Comparison of ENCODE assay signal across 14 cellular contexts in the genomic region with DNA sequence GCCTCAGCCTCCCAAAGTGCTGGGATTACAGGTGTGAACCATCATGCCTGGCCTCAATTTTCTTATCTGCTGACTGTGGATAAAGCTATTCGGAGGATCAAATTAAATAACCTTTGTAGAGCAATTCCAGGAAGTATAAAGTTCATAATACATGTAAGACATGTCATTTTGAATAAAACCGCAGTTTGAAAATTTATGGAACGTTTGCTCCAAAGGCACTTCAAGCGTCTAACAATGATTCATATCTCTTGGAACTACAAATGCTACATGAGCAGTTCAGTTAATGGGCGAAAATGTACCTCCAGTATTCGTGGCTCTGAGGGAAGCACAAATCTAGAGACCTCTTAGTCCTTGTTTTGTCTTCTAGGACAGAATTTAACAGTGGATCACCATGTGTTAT.
DNase-seq lines count a peak whose midpoint lies in the region; ATAC-seq and TF ChIP-seq lines count a peak whose summit lies in the region.
"Had no signal": no experiment of that assay in that cellular context is flagged by ENCODE, and none has a peak within 500 bp of the region (broad histone marks: within the 10 kb centered on the region; RNA-seq: fewer than 3 reads in every experiment).

No MANE protein-coding gene starts in this region.

- H3K27me3 Mint-ChIP-seq in WTC11 (ENCODE audit: low read depth) = no peaks in the 10 kb centered on the region
- peaks cover 8% of the 10 kb centered on the region for H3K27me3 Mint-ChIP-seq in nephron (ENCODE audit: low read depth)
- H3K27me3 Mint-ChIP-seq: B cell; CD4-positive, alpha-beta T cell had no signal

- H3K27ac Mint-ChIP-seq in WTC11 (peak overlapping the region; percentile 37; the same call in 1 of the 2 replicates), nephron (peak overlapping the region in 2 of 3 experiments; percentile 41 to 48)
- H3K27ac Mint-ChIP-seq: B cell; CD4-positive, alpha-beta T cell; CD8-positive, alpha-beta T cell had no signal

- H3K9me3 Mint-ChIP-seq in WTC11 = peaks cover 18% of the 10 kb centered on the region
- peaks cover 11% of the 10 kb centered on the region for H3K9me3 Mint-ChIP-seq in nephron

- ATAC-seq in WTC11 (no peak), GM18505 (IDR thresholded peaks at IDR 0.05; ENCODE audit: unreplicated experiment) (no peak)
- ATAC-seq: A549; CD8-positive, alpha-beta T cell had no signal

- H3K4me3 Mint-ChIP-seq in WTC11 (no peak overlapping the region), nephron (no peak overlapping the region)
- H3K4me3 Mint-ChIP-seq: B cell; CD4-positive, alpha-beta T cell; CD8-positive, alpha-beta T cell had no signal

- peaks cover 9% of the 10 kb centered on the region; the same call in 1 of the 2 replicates for H3K36me3 Mint-ChIP-seq in WTC11
- H3K36me3 Mint-ChIP-seq in nephron (ENCODE audit: low read depth) = no peaks in the 10 kb centered on the region
- H3K36me3 Mint-ChIP-seq: CD8-positive, alpha-beta T cell had no signal

- H3K4me1 Mint-ChIP-seq in WTC11 (peaks cover 55% of the 10 kb centered on the region), nephron (peaks cover 25% of the 10 kb centered on the region)
- H3K4me1 Mint-ChIP-seq: B cell had no signal

- CTCF ChIA-PET in WTC11 (lab: Charles Lee) = no interaction called here

- POLR2A ChIA-PET in WTC11 (lab: Charles Lee) = no interaction called here

- TF ChIP-seq CTCF in WTC11 (IDR thresholded peaks at IDR 0.05) (no peak), nephron (IDR thresholded peaks at IDR 0.05; ENCODE audit: unreplicated experiment in 3 of 3) (no peak)

- TF ChIP-seq POLR2A in GM18505 (IDR thresholded peaks at IDR 0.05; ENCODE audit: borderline replicate concordance, extremely low read depth, insufficient read depth, insufficient read length) = no peak

- DNase-seq in M059J (ENCODE audit: low read depth) (peak; percentile 21), WTC11 (ENCODE audit: low spot score) (no peak), foreskin melanocyte (no peak)
- DNase-seq: AML-193; Caco-2; Calu3; CD4-positive, alpha-beta T cell; CD8-positive, alpha-beta T cell; DMS79 treated with DMSO at 0.1 percent for 48 hours; GF-D8 had no signal

TF ChIP-seq in WTC11, 78 proteins besides CTCF, POLR2A, EP300 and RAD21:
- TF ChIP-seq JAZF1 (CRISPR knock-in tag; IDR thresholded peaks at IDR 0.05) (no peak), SP1 (CRISPR knock-in tag; conservative IDR thresholded peaks at IDR 0.05) (no peak), MYBL2 (CRISPR knock-in tag; IDR thresholded peaks at IDR 0.05) (no peak), ZSCAN18 (CRISPR knock-in tag; IDR thresholded peaks at IDR 0.05) (no peak), E2F1 (CRISPR knock-in tag; IDR thresholded peaks at IDR 0.05) (no peak), SMAD3 (CRISPR knock-in tag; IDR thresholded peaks at IDR 0.05; ENCODE audit: borderline replicate concordance) (no peak), OVOL2 (CRISPR knock-in tag; IDR thresholded peaks at IDR 0.05; ENCODE audit: borderline replicate concordance) (no peak), ZNF232 (CRISPR knock-in tag; IDR thresholded peaks at IDR 0.05) (no peak)
- TF ChIP-seq, protein P1, sequence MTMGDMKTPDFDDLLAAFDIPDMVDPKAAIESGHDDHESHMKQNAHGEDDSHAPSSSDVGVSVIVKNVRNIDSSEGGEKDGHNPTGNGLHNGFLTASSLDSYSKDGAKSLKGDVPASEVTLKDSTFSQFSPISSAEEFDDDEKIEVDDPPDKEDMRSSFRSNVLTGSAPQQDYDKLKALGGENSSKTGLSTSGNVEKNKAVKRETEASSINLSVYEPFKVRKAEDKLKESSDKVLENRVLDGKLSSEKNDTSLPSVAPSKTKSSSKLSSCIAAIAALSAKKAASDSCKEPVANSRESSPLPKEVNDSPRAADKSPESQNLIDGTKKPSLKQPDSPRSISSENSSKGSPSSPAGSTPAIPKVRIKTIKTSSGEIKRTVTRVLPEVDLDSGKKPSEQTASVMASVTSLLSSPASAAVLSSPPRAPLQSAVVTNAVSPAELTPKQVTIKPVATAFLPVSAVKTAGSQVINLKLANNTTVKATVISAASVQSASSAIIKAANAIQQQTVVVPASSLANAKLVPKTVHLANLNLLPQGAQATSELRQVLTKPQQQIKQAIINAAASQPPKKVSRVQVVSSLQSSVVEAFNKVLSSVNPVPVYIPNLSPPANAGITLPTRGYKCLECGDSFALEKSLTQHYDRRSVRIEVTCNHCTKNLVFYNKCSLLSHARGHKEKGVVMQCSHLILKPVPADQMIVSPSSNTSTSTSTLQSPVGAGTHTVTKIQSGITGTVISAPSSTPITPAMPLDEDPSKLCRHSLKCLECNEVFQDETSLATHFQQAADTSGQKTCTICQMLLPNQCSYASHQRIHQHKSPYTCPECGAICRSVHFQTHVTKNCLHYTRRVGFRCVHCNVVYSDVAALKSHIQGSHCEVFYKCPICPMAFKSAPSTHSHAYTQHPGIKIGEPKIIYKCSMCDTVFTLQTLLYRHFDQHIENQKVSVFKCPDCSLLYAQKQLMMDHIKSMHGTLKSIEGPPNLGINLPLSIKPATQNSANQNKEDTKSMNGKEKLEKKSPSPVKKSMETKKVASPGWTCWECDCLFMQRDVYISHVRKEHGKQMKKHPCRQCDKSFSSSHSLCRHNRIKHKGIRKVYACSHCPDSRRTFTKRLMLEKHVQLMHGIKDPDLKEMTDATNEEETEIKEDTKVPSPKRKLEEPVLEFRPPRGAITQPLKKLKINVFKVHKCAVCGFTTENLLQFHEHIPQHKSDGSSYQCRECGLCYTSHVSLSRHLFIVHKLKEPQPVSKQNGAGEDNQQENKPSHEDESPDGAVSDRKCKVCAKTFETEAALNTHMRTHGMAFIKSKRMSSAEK (CRISPR knock-in tag; IDR thresholded peaks at IDR 0.05; ENCODE audit: borderline replicate concordance) = no peak
- TF ChIP-seq, protein P2, sequence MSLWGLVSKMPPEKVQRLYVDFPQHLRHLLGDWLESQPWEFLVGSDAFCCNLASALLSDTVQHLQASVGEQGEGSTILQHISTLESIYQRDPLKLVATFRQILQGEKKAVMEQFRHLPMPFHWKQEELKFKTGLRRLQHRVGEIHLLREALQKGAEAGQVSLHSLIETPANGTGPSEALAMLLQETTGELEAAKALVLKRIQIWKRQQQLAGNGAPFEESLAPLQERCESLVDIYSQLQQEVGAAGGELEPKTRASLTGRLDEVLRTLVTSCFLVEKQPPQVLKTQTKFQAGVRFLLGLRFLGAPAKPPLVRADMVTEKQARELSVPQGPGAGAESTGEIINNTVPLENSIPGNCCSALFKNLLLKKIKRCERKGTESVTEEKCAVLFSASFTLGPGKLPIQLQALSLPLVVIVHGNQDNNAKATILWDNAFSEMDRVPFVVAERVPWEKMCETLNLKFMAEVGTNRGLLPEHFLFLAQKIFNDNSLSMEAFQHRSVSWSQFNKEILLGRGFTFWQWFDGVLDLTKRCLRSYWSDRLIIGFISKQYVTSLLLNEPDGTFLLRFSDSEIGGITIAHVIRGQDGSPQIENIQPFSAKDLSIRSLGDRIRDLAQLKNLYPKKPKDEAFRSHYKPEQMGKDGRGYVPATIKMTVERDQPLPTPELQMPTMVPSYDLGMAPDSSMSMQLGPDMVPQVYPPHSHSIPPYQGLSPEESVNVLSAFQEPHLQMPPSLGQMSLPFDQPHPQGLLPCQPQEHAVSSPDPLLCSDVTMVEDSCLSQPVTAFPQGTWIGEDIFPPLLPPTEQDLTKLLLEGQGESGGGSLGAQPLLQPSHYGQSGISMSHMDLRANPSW (CRISPR knock-in tag; conservative IDR thresholded peaks at IDR 0.05; ENCODE audit: low read depth) = no peak
